1 cellular context compared by ENCODE assay signal in the genomic region with DNA sequence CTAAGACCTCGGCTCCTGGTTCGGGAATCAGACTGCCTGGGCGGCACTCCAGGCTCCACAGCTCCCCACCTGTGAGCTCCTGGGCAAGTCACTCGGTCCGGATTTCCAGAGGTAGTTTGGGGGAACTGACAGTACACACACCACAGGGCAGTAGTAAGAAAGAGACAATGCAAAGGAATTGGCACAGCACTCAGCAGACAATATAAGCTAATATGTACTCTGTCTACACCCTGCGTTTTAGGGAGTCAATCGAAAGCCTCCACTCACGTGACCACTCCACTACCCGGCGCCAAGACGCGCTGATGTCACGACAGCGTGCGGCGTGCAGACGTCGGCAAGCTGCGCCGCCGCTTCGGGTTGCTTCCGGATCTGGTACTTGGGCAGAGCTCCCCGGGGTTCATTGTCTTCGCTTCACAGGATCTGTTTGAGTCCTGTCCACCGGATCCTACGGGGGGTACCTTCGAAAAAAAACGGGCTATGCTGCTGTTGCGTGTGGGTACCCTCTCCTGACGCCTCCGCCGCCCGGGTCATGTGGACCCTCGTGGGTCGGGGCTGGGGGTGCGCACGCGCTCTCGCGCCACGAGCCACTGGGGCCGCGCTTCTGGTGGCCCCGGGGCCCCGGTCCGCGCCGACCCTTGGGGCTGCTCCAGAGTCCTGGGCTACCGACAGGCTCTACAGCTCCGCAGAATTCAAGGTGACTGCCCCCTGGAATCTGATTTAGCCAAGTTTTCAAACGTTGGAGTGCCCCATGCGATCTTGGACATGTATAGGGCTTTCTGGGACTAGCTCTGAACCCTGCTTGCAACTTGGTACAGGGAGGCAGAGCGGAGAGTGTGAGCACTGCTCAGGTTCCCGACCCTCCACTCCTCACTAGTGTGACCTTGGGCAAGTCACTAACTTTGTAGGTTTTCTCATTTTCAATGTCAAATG.
TF ChIP-seq lines count a peak whose summit lies in the region.

A gene with protein sequence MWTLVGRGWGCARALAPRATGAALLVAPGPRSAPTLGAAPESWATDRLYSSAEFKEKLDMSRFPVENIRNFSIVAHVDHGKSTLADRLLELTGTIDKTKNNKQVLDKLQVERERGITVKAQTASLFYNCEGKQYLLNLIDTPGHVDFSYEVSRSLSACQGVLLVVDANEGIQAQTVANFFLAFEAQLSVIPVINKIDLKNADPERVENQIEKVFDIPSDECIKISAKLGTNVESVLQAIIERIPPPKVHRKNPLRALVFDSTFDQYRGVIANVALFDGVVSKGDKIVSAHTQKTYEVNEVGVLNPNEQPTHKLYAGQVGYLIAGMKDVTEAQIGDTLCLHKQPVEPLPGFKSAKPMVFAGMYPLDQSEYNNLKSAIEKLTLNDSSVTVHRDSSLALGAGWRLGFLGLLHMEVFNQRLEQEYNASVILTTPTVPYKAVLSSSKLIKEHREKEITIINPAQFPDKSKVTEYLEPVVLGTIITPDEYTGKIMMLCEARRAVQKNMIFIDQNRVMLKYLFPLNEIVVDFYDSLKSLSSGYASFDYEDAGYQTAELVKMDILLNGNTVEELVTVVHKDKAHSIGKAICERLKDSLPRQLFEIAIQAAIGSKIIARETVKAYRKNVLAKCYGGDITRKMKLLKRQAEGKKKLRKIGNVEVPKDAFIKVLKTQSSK (plus strand): TSS at position 327 of the 930 bp plus-strand sequence. CDS start 203 bp downstream, at position 530.

TF ChIP-seq in HepG2, 621 proteins besides CTCF, POLR2A, EP300 and RAD21 (continued from another document and continues in another):
- TF ChIP-seq, protein P1, sequence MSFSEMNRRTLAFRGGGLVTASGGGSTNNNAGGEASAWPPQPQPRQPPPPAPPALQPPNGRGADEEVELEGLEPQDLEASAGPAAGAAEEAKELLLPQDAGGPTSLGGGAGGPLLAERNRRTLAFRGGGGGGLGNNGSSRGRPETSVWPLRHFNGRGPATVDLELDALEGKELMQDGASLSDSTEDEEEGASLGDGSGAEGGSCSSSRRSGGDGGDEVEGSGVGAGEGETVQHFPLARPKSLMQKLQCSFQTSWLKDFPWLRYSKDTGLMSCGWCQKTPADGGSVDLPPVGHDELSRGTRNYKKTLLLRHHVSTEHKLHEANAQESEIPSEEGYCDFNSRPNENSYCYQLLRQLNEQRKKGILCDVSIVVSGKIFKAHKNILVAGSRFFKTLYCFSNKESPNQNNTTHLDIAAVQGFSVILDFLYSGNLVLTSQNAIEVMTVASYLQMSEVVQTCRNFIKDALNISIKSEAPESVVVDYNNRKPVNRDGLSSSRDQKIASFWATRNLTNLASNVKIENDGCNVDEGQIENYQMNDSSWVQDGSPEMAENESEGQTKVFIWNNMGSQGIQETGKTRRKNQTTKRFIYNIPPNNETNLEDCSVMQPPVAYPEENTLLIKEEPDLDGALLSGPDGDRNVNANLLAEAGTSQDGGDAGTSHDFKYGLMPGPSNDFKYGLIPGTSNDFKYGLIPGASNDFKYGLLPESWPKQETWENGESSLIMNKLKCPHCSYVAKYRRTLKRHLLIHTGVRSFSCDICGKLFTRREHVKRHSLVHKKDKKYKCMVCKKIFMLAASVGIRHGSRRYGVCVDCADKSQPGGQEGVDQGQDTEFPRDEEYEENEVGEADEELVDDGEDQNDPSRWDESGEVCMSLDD (CRISPR knock-in tag; IDR thresholded peaks at IDR 0.05; ENCODE audit: borderline replicate concordance): 0 out of 2 replicates have a peak, but pooled peaks have one; percentile 72
- peak; percentile 60 for TF ChIP-seq CBX1 (IDR thresholded peaks at IDR 0.05; ENCODE audit: low read depth)
- no peak for TF ChIP-seq FOXK2 (IDR thresholded peaks at IDR 0.05)
- TF ChIP-seq ELF1 (CRISPR knock-in tag; IDR thresholded peaks at IDR 0.05): peak; percentile 95
- no peak; the same call in 1 of the 2 replicates for TF ChIP-seq ZNF562 (CRISPR knock-in tag; IDR thresholded peaks at IDR 0.05; ENCODE audit: borderline replicate concordance)
- no peak for TF ChIP-seq ZNF451 (CRISPR knock-in tag; IDR thresholded peaks at IDR 0.05)
- TF ChIP-seq ZNF549 (CRISPR knock-in tag; IDR thresholded peaks at IDR 0.05): no peak
- 0 out of 2 replicates have a peak, but pooled peaks have one; percentile 12 for TF ChIP-seq ETV6 (CRISPR knock-in tag; conservative IDR thresholded peaks at IDR 0.05)
- TF ChIP-seq ZNF501 (CRISPR knock-in tag; IDR thresholded peaks at IDR 0.05): peak; percentile 97
- TF ChIP-seq, protein P2, sequence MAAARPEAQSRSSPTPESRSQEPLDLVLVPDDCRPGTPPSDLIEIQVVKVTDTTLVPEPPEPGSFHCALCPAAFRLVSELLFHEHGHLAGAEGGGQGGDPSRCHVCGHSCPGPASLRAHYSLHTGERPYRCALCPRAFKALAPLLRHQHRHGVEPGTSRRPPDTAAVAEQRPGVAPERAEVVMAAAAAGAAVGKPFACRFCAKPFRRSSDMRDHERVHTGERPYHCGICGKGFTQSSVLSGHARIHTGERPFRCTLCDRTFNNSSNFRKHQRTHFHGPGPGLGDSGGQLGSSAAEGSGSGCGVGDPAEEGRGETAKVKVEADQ (CRISPR knock-in tag; IDR thresholded peaks at IDR 0.05; ENCODE audit: borderline replicate concordance): peak; percentile 54
- TF ChIP-seq SRSF4 (IDR thresholded peaks at IDR 0.05; ENCODE audit: low read depth, low read length, poor library complexity, severe bottlenecking): no peak
- TF ChIP-seq RBM22 (optimal IDR thresholded peaks at IDR 0.05; ENCODE audit: low read length): no peak
- TF ChIP-seq ZNF256 (CRISPR knock-in tag; conservative IDR thresholded peaks at IDR 0.05): no peak
- TF ChIP-seq SRSF9 (IDR thresholded peaks at IDR 0.05; ENCODE audit: borderline replicate concordance, insufficient read depth, low read depth, low read length, poor library complexity, severe bottlenecking): no peak
- TF ChIP-seq CEBPB (IDR thresholded peaks at IDR 0.05; ENCODE audit: borderline replicate concordance, low read depth, low read length): no peak
- no peak for TF ChIP-seq ZNF550 (CRISPR knock-in tag; IDR thresholded peaks at IDR 0.05; ENCODE audit: borderline replicate concordance)
- no peak for TF ChIP-seq ZNF264 (CRISPR knock-in tag; IDR thresholded peaks at IDR 0.05)
- no peak for TF ChIP-seq HMG20A (CRISPR knock-in tag; IDR thresholded peaks at IDR 0.05; ENCODE audit: borderline replicate concordance)
- no peak for TF ChIP-seq STAT5B (CRISPR knock-in tag; IDR thresholded peaks at IDR 0.05)
- TF ChIP-seq TARDBP (CRISPR knock-in tag; IDR thresholded peaks at IDR 0.05): peak; percentile 89; the same call in 1 of the 2 replicates
- TF ChIP-seq JARID2 (CRISPR knock-in tag; IDR thresholded peaks at IDR 0.05; ENCODE audit: insufficient replicate concordance): no peak
- peak; percentile 92; the same call in 1 of the 2 replicates for TF ChIP-seq SAFB2 (CRISPR knock-in tag; IDR thresholded peaks at IDR 0.05; ENCODE audit: borderline replicate concordance, low read depth)
- TF ChIP-seq MXD4 (CRISPR knock-in tag; IDR thresholded peaks at IDR 0.05): peak; percentile 90
- TF ChIP-seq ZNF572 (CRISPR knock-in tag; IDR thresholded peaks at IDR 0.05): no peak
- TF ChIP-seq, protein P3, sequence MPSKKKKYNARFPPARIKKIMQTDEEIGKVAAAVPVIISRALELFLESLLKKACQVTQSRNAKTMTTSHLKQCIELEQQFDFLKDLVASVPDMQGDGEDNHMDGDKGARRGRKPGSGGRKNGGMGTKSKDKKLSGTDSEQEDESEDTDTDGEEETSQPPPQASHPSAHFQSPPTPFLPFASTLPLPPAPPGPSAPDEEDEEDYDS (CRISPR knock-in tag; IDR thresholded peaks at IDR 0.05): peak; percentile 78
- TF ChIP-seq ZFP1 (CRISPR knock-in tag; IDR thresholded peaks at IDR 0.05): no peak
- TF ChIP-seq ZNF180 (CRISPR knock-in tag; IDR thresholded peaks at IDR 0.05; ENCODE audit: borderline replicate concordance, low read depth): no peak; the same call in 1 of the 2 replicates
- TF ChIP-seq, protein P4, sequence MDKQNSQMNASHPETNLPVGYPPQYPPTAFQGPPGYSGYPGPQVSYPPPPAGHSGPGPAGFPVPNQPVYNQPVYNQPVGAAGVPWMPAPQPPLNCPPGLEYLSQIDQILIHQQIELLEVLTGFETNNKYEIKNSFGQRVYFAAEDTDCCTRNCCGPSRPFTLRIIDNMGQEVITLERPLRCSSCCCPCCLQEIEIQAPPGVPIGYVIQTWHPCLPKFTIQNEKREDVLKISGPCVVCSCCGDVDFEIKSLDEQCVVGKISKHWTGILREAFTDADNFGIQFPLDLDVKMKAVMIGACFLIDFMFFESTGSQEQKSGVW (CRISPR knock-in tag; IDR thresholded peaks at IDR 0.05; ENCODE audit: borderline replicate concordance): 0 out of 2 replicates have a peak, but pooled peaks have one; percentile 45
- TF ChIP-seq, protein P5, sequence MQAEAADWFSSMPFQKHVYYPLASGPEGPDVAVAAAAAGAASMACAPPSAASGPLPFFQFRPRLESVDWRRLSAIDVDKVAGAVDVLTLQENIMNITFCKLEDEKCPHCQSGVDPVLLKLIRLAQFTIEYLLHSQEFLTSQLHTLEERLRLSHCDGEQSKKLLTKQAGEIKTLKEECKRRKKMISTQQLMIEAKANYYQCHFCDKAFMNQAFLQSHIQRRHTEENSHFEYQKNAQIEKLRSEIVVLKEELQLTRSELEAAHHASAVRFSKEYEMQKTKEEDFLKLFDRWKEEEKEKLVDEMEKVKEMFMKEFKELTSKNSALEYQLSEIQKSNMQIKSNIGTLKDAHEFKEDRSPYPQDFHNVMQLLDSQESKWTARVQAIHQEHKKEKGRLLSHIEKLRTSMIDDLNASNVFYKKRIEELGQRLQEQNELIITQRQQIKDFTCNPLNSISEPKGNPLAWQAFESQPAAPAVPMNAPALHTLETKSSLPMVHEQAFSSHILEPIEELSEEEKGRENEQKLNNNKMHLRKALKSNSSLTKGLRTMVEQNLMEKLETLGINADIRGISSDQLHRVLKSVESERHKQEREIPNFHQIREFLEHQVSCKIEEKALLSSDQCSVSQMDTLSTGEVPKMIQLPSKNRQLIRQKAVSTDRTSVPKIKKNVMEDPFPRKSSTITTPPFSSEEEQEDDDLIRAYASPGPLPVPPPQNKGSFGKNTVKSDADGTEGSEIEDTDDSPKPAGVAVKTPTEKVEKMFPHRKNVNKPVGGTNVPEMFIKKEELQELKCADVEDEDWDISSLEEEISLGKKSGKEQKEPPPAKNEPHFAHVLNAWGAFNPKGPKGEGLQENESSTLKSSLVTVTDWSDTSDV (CRISPR knock-in tag; IDR thresholded peaks at IDR 0.05): no peak
- TF ChIP-seq, protein P6, sequence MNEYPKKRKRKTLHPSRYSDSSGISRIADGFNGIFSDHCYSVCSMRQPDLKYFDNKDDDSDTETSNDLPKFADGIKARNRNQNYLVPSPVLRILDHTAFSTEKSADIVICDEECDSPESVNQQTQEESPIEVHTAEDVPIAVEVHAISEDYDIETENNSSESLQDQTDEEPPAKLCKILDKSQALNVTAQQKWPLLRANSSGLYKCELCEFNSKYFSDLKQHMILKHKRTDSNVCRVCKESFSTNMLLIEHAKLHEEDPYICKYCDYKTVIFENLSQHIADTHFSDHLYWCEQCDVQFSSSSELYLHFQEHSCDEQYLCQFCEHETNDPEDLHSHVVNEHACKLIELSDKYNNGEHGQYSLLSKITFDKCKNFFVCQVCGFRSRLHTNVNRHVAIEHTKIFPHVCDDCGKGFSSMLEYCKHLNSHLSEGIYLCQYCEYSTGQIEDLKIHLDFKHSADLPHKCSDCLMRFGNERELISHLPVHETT (CRISPR knock-in tag; conservative IDR thresholded peaks at IDR 0.05): 0 out of 2 replicates have a peak, but pooled peaks have one; percentile 58
- TF ChIP-seq, protein P7, sequence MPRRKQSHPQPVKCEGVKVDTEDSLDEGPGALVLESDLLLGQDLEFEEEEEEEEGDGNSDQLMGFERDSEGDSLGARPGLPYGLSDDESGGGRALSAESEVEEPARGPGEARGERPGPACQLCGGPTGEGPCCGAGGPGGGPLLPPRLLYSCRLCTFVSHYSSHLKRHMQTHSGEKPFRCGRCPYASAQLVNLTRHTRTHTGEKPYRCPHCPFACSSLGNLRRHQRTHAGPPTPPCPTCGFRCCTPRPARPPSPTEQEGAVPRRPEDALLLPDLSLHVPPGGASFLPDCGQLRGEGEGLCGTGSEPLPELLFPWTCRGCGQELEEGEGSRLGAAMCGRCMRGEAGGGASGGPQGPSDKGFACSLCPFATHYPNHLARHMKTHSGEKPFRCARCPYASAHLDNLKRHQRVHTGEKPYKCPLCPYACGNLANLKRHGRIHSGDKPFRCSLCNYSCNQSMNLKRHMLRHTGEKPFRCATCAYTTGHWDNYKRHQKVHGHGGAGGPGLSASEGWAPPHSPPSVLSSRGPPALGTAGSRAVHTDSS (CRISPR knock-in tag; conservative IDR thresholded peaks at IDR 0.05): 0 out of 2 replicates have a peak, but pooled peaks have one; percentile 17
- TF ChIP-seq ZNF484 (CRISPR knock-in tag; IDR thresholded peaks at IDR 0.05; ENCODE audit: borderline replicate concordance, low read depth): no peak
- TF ChIP-seq HNF4A (CRISPR knock-in tag; IDR thresholded peaks at IDR 0.05): no peak
- no peak for TF ChIP-seq ZNF652 (CRISPR knock-in tag; IDR thresholded peaks at IDR 0.05; ENCODE audit: borderline replicate concordance, low read depth)
- TF ChIP-seq ZNF589 (CRISPR knock-in tag; conservative IDR thresholded peaks at IDR 0.05): 0 out of 2 replicates have a peak, but pooled peaks have one; percentile 73
- peak; percentile 13; the same call in 1 of the 2 replicates for TF ChIP-seq ZNF768 (CRISPR knock-in tag; IDR thresholded peaks at IDR 0.05)
- peak; percentile 88 for TF ChIP-seq DMAP1 (CRISPR knock-in tag; IDR thresholded peaks at IDR 0.05)
- TF ChIP-seq SRY (CRISPR knock-in tag; IDR thresholded peaks at IDR 0.05): peak; percentile 86; the same call in 1 of the 2 replicates
- peak; percentile 33; the same call in 1 of the 2 replicates for TF ChIP-seq ZNF547 (CRISPR knock-in tag; IDR thresholded peaks at IDR 0.05)
- no peak for TF ChIP-seq ZNF713 (CRISPR knock-in tag; IDR thresholded peaks at IDR 0.05)
